In the genomic region with DNA sequence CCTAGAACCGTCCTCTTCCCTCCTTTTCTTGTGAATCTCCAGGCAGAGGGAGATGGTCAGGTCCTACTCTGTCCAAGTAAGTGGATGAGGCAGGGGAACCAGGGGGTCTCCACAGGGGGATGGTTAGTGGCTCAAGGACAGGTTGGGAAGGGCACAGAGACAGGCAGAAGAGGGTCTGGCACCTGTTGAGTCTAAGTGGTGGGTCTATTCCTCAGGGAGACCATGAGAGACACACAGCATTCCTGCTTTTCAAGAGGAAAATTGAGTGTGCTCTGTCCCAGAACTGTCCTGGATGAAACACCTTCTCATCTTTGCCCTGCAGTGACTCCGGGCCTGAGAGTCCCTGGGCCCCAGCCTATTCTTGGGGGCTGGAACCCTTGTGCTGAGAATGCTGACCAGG, we compare ENCODE assay signal across 27 cellular contexts.
"Had no signal": no experiment of that assay in that cellular context is flagged by ENCODE, and none has a peak within 500 bp of the region (broad histone marks: within the 10 kb centered on the region; RNA-seq: fewer than 3 reads in every experiment).

No MANE protein-coding gene starts in this region.

- H3K4me1 Mint-ChIP-seq: natural killer cell; nephron; neural progenitor cell; stimulated activated effector memory CD8-positive, alpha-beta T cell treated with anti-CD3 and anti-CD28 coated beads, Interleukin-12 subunit alpha, Interleukin-12 subunit beta, amount 100 ng/mL, for 72 hours; stimulated activated naive B cell treated with anti-CD40 and anti-IgM and Interleukin-4, amounts not matched to agents 10 μg/mL and 1 μg/mL and 100 μg/mL, for 72 hours had no signal

- H3K36me3 ChIP-seq: neural progenitor cell, pancreas, prostate gland, right lobe of liver, sigmoid colon, stomach, thoracic aorta, thyroid gland, tibial nerve, upper lobe of right lung, vagina had no signal

- H3K36me3 Mint-ChIP-seq: naive thymus-derived CD4-positive, alpha-beta T cell; natural killer cell; neural progenitor cell; stimulated activated effector memory CD8-positive, alpha-beta T cell treated with anti-CD3 and anti-CD28 coated beads, Interleukin-12 subunit alpha, Interleukin-12 subunit beta, amount 100 ng/mL, for 72 hours; stimulated activated naive B cell treated with anti-CD40 and anti-IgM and Interleukin-4, amounts not matched to agents 10 μg/mL and 1 μg/mL and 100 μg/mL, for 72 hours had no signal

- H3K4me1 ChIP-seq: neural progenitor cell, pancreas, prostate gland, right lobe of liver, sigmoid colon, stomach, thyroid gland, tibial nerve, upper lobe of right lung, vagina had no signal

- H3K4me3 Mint-ChIP-seq: naive thymus-derived CD4-positive, alpha-beta T cell; natural killer cell; nephron; neural progenitor cell; stimulated activated effector memory CD8-positive, alpha-beta T cell treated with anti-CD3 and anti-CD28 coated beads, Interleukin-12 subunit alpha, Interleukin-12 subunit beta, amount 100 ng/mL, for 72 hours; stimulated activated naive B cell treated with anti-CD40 and anti-IgM and Interleukin-4, amounts not matched to agents 10 μg/mL and 1 μg/mL and 100 μg/mL, for 72 hours; stimulated activated naive CD8-positive, alpha-beta T cell treated with anti-CD3 and anti-CD28 coated beads, Interleukin-15, Interleukin-2, amounts not matched to agents 100 ng/mL and 50 ng/mL, for 24 hours had no signal

- H3K9me3 ChIP-seq: pancreas, prostate gland, right lobe of liver, thoracic aorta, thyroid gland, upper lobe of right lung, vagina had no signal

- H3K27ac ChIP-seq: neural progenitor cell, pancreas, prostate gland, right lobe of liver, sigmoid colon, stomach, thoracic aorta, thyroid gland, tibial nerve, upper lobe of right lung, vagina had no signal

- DNase-seq: naive thymus-derived CD4-positive, alpha-beta T cell; natural killer cell; occipital lobe; pancreas; retina; right cardiac atrium; right lobe of liver; sigmoid colon; small intestine; stimulated activated CD4-positive, alpha-beta T cell treated with anti-CD3 and anti-CD28 coated beads, Interleukin-15, amount 100 ng/mL, for 24 hours; stimulated activated CD4-positive, alpha-beta T cell treated with anti-CD3 and anti-CD28 coated beads, Interleukin-2, amount 100 ng/mL, for 24 hours; stimulated activated CD4-positive, alpha-beta T cell treated with anti-CD3 and anti-CD28 coated beads, Interleukin-2, amount 100 ng/mL, for 48 hours; stimulated activated CD4-positive, alpha-beta T cell treated with anti-CD3 and anti-CD28 coated beads, Interleukin-4, amount 100 ng/mL, for 24 hours; stimulated activated naive B cell treated with anti-CD40 and anti-IgM and Interleukin-4, amounts not matched to agents 10 μg/mL and 1 μg/mL and 100 μg/mL, for 72 hours; stimulated activated naive CD4-positive, alpha-beta T cell treated with Interleukin-2 at 50 U/mL for 16 hours; stomach; thyroid gland; trophoblast cell; upper lobe of right lung had no signal

- H3K27me3 ChIP-seq: neural progenitor cell, pancreas, right lobe of liver, sigmoid colon, stomach, thyroid gland, tibial nerve, upper lobe of right lung, vagina had no signal

- ATAC-seq: naive thymus-derived CD4-positive, alpha-beta T cell; natural killer cell; pancreas; right cardiac atrium; right lobe of liver; stimulated activated effector memory CD8-positive, alpha-beta T cell treated with anti-CD3 and anti-CD28 coated beads, Interleukin-12 subunit alpha, Interleukin-12 subunit beta, amount 100 ng/mL, for 72 hours; stimulated activated naive B cell treated with anti-CD40 and anti-IgM and Interleukin-4, amounts not matched to agents 10 μg/mL and 1 μg/mL and 100 μg/mL, for 72 hours; upper lobe of right lung had no signal

- H3K27me3 Mint-ChIP-seq: naive thymus-derived CD4-positive, alpha-beta T cell; stimulated activated naive B cell treated with anti-CD40 and anti-IgM and Interleukin-4, amounts not matched to agents 10 μg/mL and 1 μg/mL and 100 μg/mL, for 72 hours; stimulated activated naive CD8-positive, alpha-beta T cell treated with anti-CD3 and anti-CD28 coated beads, Interleukin-15, Interleukin-2, amounts not matched to agents 100 ng/mL and 50 ng/mL, for 24 hours had no signal

- H3K27ac Mint-ChIP-seq: naive thymus-derived CD4-positive, alpha-beta T cell; natural killer cell; nephron; neural progenitor cell; stimulated activated effector memory CD8-positive, alpha-beta T cell treated with anti-CD3 and anti-CD28 coated beads, Interleukin-12 subunit alpha, Interleukin-12 subunit beta, amount 100 ng/mL, for 72 hours; stimulated activated naive B cell treated with anti-CD40 and anti-IgM and Interleukin-4, amounts not matched to agents 10 μg/mL and 1 μg/mL and 100 μg/mL, for 72 hours; stimulated activated naive CD8-positive, alpha-beta T cell treated with anti-CD3 and anti-CD28 coated beads, Interleukin-15, Interleukin-2, amounts not matched to agents 100 ng/mL and 50 ng/mL, for 24 hours had no signal

- H3K4me3 ChIP-seq: neural progenitor cell, pancreas, prostate gland, right lobe of liver, sigmoid colon, stomach, thoracic aorta, thyroid gland, tibial nerve, upper lobe of right lung, vagina had no signal
